10 cellular contexts compared by ENCODE assay signal in genomic region chr17:43341705-43342600, GRCh38. TPM values are rescaled to one million over a fixed set of nuclear protein-coding genes. Genes with fewer than 3 reads are reported as not detected.
DNase-seq lines count a peak whose midpoint lies in the region; ATAC-seq and TF ChIP-seq lines count a peak whose summit lies in the region.
"Had no signal": no experiment of that assay in that cellular context is flagged by ENCODE, and none has a peak within 500 bp of the region (broad histone marks: within the 10 kb centered on the region; RNA-seq: fewer than 3 reads in every experiment).

No MANE protein-coding gene starts in this region.

- no peak overlapping the region for H3K4me3 ChIP-seq in A673 (ENCODE audit: low read depth, low read length, poor library complexity, severe bottlenecking)

- peak; percentile 52 for ATAC-seq in foreskin keratinocyte
- ATAC-seq in HG02588 (IDR thresholded peaks at IDR 0.05; ENCODE audit: unreplicated experiment): no peak
- ATAC-seq in HG03095 (IDR thresholded peaks at IDR 0.05; ENCODE audit: unreplicated experiment): no peak

- no peaks in the 10 kb centered on the region for H3K4me1 ChIP-seq in foreskin keratinocyte
- no peaks in the 10 kb centered on the region for H3K4me1 ChIP-seq in A673 (ENCODE audit: insufficient read depth, low read length, poor library complexity, severe bottlenecking)

- BruUV-seq in A673 (replicated peaks; lab: Mats Ljungman, UMichigan): no TSS peak

- H3K27me3 Mint-ChIP-seq in activated T-helper 1 cell treated with anti-CD3 and anti-CD28 coated beads, Interleukin-12 subunit alpha, Interleukin-12 subunit beta, Interleukin-2, Interleukin-4 antibody, amounts not matched to agents 30 ng/mL and 10 ng/mL and 1 ng/mL, durations not matched to agents 14 hours and 24 hours and 36 hours (ENCODE audit: insufficient read depth): peaks cover 4% of the 10 kb centered on the region

- no peaks in the 10 kb centered on the region for H3K9me3 ChIP-seq in A673 (ENCODE audit: low read depth, low read length, poor library complexity, severe bottlenecking)

- H3K9me3 Mint-ChIP-seq in activated T-helper 1 cell treated with anti-CD3 and anti-CD28 coated beads, Interleukin-12 subunit alpha, Interleukin-12 subunit beta, Interleukin-2, Interleukin-4 antibody, amounts not matched to agents 30 ng/mL and 10 ng/mL and 1 ng/mL, durations not matched to agents 14 hours and 24 hours and 36 hours: peaks cover 3% of the 10 kb centered on the region

- DNase-seq in stimulated activated CD4-positive, alpha-beta T cell treated with anti-CD3 and anti-CD28 coated beads, Interleukin-2, amount 100 ng/mL, for 48 hours: peak; percentile 21 to 23
- DNase-seq in stimulated activated CD4-positive, alpha-beta T cell treated with anti-CD3 and anti-CD28 coated beads, Interleukin-4, amount 100 ng/mL, for 4 hours: no peak
- DNase-seq in activated T-helper 1 cell treated with anti-CD3 and anti-CD28 coated beads, Interleukin-12 subunit alpha, Interleukin-12 subunit beta, Interleukin-2, Interleukin-4 antibody, amounts not matched to agents 30 ng/mL and 10 ng/mL and 1 ng/mL, durations not matched to agents 14 hours and 24 hours and 36 hours (ENCODE audit: low spot score): no peak
- DNase-seq in foreskin keratinocyte (peak in 1 of 2 donors; percentile 53), A673 (ENCODE audit: low spot score) (no peak), NCI-H1105 (lab: John Stamatoyannopoulos, UW) (no peak)
- DNase-seq: OCI-M1 had no signal

- peak overlapping the region; percentile 34 for H3K4me3 Mint-ChIP-seq in activated T-helper 1 cell treated with anti-CD3 and anti-CD28 coated beads, Interleukin-12 subunit alpha, Interleukin-12 subunit beta, Interleukin-2, Interleukin-4 antibody, amounts not matched to agents 30 ng/mL and 10 ng/mL and 1 ng/mL, durations not matched to agents 14 hours and 24 hours and 36 hours
- H3K4me3 Mint-ChIP-seq: brain had no signal

- H3K4me1 Mint-ChIP-seq in activated T-helper 1 cell treated with anti-CD3 and anti-CD28 coated beads, Interleukin-12 subunit alpha, Interleukin-12 subunit beta, Interleukin-2, Interleukin-4 antibody, amounts not matched to agents 30 ng/mL and 10 ng/mL and 1 ng/mL, durations not matched to agents 14 hours and 24 hours and 36 hours (ENCODE audit: low read depth): peaks cover 14% of the 10 kb centered on the region

- H3K27ac ChIP-seq in foreskin keratinocyte (no peak overlapping the region), A673 (ENCODE audit: low read depth, low read length, poor library complexity, severe bottlenecking) (no peak overlapping the region)

- peak overlapping the region; percentile 91 for H3K27ac Mint-ChIP-seq in activated T-helper 1 cell treated with anti-CD3 and anti-CD28 coated beads, Interleukin-12 subunit alpha, Interleukin-12 subunit beta, Interleukin-2, Interleukin-4 antibody, amounts not matched to agents 30 ng/mL and 10 ng/mL and 1 ng/mL, durations not matched to agents 14 hours and 24 hours and 36 hours

- H3K27me3 ChIP-seq in foreskin keratinocyte: peaks cover 2% of the 10 kb centered on the region
- H3K27me3 ChIP-seq in A673 (replicated peaks; ENCODE audit: insufficient read depth, low read depth, low read length, poor library complexity): no peaks in the 10 kb centered on the region

- CTCF ChIA-PET in A673 (lab: Charles Lee): interaction anchor here (1.1 kb wide), 1 partner anchor 142 kb away, joined by 3 read pairs; the partner anchor contains the start of gene DHX8

- peaks cover 4% of the 10 kb centered on the region for H3K36me3 Mint-ChIP-seq in activated T-helper 1 cell treated with anti-CD3 and anti-CD28 coated beads, Interleukin-12 subunit alpha, Interleukin-12 subunit beta, Interleukin-2, Interleukin-4 antibody, amounts not matched to agents 30 ng/mL and 10 ng/mL and 1 ng/mL, durations not matched to agents 14 hours and 24 hours and 36 hours (ENCODE audit: low read depth)

- no peaks in the 10 kb centered on the region for H3K36me3 ChIP-seq in A673 (ENCODE audit: insufficient read depth, low read length, poor library complexity, severe bottlenecking)

- POLR2A ChIA-PET in A673 (lab: Charles Lee; ENCODE audit: low non-redundant PET): no interaction called here

- TF ChIP-seq CTCF in foreskin keratinocyte (conservative IDR thresholded peaks at IDR 0.05) (no peak), A673 (conservative IDR thresholded peaks at IDR 0.05; ENCODE audit: low read depth, low read length) (no peak)

- intact Hi-C loops in activated T-helper 1 cell treated with anti-CD3 and anti-CD28 coated beads, Interleukin-12 subunit alpha, Interleukin-12 subunit beta, Interleukin-2, Interleukin-4 antibody, amounts not matched to agents 30 ng/mL and 10 ng/mL and 1 ng/mL, durations not matched to agents 14 hours and 24 hours and 36 hours (cut with micrococcal nuclease): loop anchor here (1.0 to 2.0 kb wide), 2 partner anchors 19 to 47 kb away; no protein-coding TSS in a partner anchor
- intact Hi-C loops in A673 (cut with micrococcal nuclease; ENCODE audit: unreplicated experiment): no loop called here

RNA-seq across cellular contexts. Expression of gene ARL4D, which starts 56.8 kb away (rescaled TPM):
- total RNA-seq in activated T-helper 1 cell treated with anti-CD3 and anti-CD28 coated beads, Interleukin-12 subunit alpha, Interleukin-12 subunit beta, Interleukin-2, Interleukin-4 antibody, amounts not matched to agents 30 ng/mL and 10 ng/mL and 1 ng/mL, durations not matched to agents 14 hours and 24 hours and 36 hours: 3.2 and 4.0 TPM in 2 replicates
- total RNA-seq in foreskin keratinocyte (21.9 and 24.6 TPM in 2 replicates), A673 (2021) (4.3 and 5.5 TPM in 2 replicates)
- polyA plus RNA-seq in foreskin keratinocyte: 26.9 and 30.9 TPM in 2 replicates

Comparison
In these comparisons a context has a peak if more than half of its experiments do, and no peak if none do; other contexts are left out.
1. DNase-seq: peak in stimulated activated CD4-positive, alpha-beta T cell treated with anti-CD3 and anti-CD28 coated beads, Interleukin-2, amount 100 ng/mL, for 48 hours (2 of 2); none in stimulated activated CD4-positive, alpha-beta T cell treated with anti-CD3 and anti-CD28 coated beads, Interleukin-4, amount 100 ng/mL, for 4 hours (0 of 2), activated T-helper 1 cell treated with anti-CD3 and anti-CD28 coated beads, Interleukin-12 subunit alpha, Interleukin-12 subunit beta, Interleukin-2, Interleukin-4 antibody, amounts not matched to agents 30 ng/mL and 10 ng/mL and 1 ng/mL, durations not matched to agents 14 hours and 24 hours and 36 hours (single experiment), A673 (single experiment) and NCI-H1105 (single experiment).